In genomic region chr1:213122514-213122929, GRCh38 we compare ENCODE assay signal across 8 cellular contexts.
A peak's percentile ranks its signal among the peaks of the same experiment; 100 is the strongest.
DNase-seq lines count a peak whose midpoint lies in the region; ATAC-seq, FAIRE-seq and TF ChIP-seq lines count a peak whose summit lies in the region.

No MANE protein-coding gene starts in this region.

- TF ChIP-seq CTCF in A549 (IDR thresholded peaks at IDR 0.05) (peak; percentile 75), GM12875 (IDR thresholded peaks at IDR 0.05; ENCODE audit: borderline replicate concordance, insufficient read depth, low read depth, low read length) (0 out of 2 replicates have a peak, but pooled peaks have one; percentile 6), breast epithelium (IDR thresholded peaks at IDR 0.05) (peak in 2 of 3 donors; percentile 26 to 43)

- POLR2A ChIA-PET in A549 (lab: Yijun Ruan, JAX), result no interaction called here

- intact Hi-C loops in breast epithelium (cut with DNase I; ENCODE audit: low total_unique reads), result no loop called here

- H3K27ac Mint-ChIP-seq in stimulated activated effector memory CD8-positive, alpha-beta T cell treated with anti-CD3 and anti-CD28 coated beads, Interleukin-12 subunit alpha, Interleukin-12 subunit beta, amount 100 ng/mL, for 72 hours, result no peak overlapping the region
- H3K27ac Mint-ChIP-seq in T-helper 2 cell treated with Interferon-gamma antibody and Interleukin-4, amounts not matched to agents 5 μg/mL and 100 μg/mL, for 36 hours, result no peak overlapping the region

- peaks cover 5% of the 10 kb centered on the region for H3K4me1 Mint-ChIP-seq in stimulated activated effector memory CD8-positive, alpha-beta T cell treated with anti-CD3 and anti-CD28 coated beads, Interleukin-12 subunit alpha, Interleukin-12 subunit beta, amount 100 ng/mL, for 72 hours
- H3K4me1 Mint-ChIP-seq in T-helper 2 cell treated with Interferon-gamma antibody and Interleukin-4, amounts not matched to agents 5 μg/mL and 100 μg/mL, for 36 hours (ENCODE audit: low read depth), result peaks cover 3% of the 10 kb centered on the region

- DNase-seq in A549 (ENCODE audit: low read depth in 1 of 2, low spot score in 1 of 2) (peak in 1 of 2 experiments; percentile 55), NCI-H446 treated with DMSO at 0.1 percent for 48 hours (lab: John Stamatoyannopoulos, UW) (peak; percentile 49), breast epithelium (ENCODE audit: low spot score in 2 of 2) (no peak), middle frontal gyrus (ENCODE audit: extremely low spot score, low spot score) (peak; percentile 27)
- no peak for DNase-seq in stimulated activated effector memory CD8-positive, alpha-beta T cell treated with anti-CD3 and anti-CD28 coated beads, Interleukin-12 subunit alpha, Interleukin-12 subunit beta, amount 100 ng/mL, for 72 hours (ENCODE audit: low spot score in 2 of 2)
- DNase-seq in T-helper 2 cell treated with Interferon-gamma antibody and Interleukin-4, amounts not matched to agents 5 μg/mL and 100 μg/mL, for 36 hours (ENCODE audit: low spot score), result no peak

- ATAC-seq in A549 (peak in 1 of 2 experiments; percentile 42; a peak in 2 of 6 replicates), GM18870 (IDR thresholded peaks at IDR 0.05; ENCODE audit: unreplicated experiment) (no peak)
- no peak for ATAC-seq in stimulated activated effector memory CD8-positive, alpha-beta T cell treated with anti-CD3 and anti-CD28 coated beads, Interleukin-12 subunit alpha, Interleukin-12 subunit beta, amount 100 ng/mL, for 72 hours

- H3K9me3 Mint-ChIP-seq in stimulated activated effector memory CD8-positive, alpha-beta T cell treated with anti-CD3 and anti-CD28 coated beads, Interleukin-12 subunit alpha, Interleukin-12 subunit beta, amount 100 ng/mL, for 72 hours, result no peaks in the 10 kb centered on the region
- no peaks in the 10 kb centered on the region for H3K9me3 Mint-ChIP-seq in T-helper 2 cell treated with Interferon-gamma antibody and Interleukin-4, amounts not matched to agents 5 μg/mL and 100 μg/mL, for 36 hours

- no peak overlapping the region; the same call in 2 of the 3 replicates for H3K4me2 ChIP-seq in A549

- H3K4me3 ChIP-seq in A549 (no peak overlapping the region), GM12875 (ENCODE audit: low read depth, low read length) (no peak overlapping the region), breast epithelium (no peak overlapping the region)

- no peak overlapping the region for H3K27ac ChIP-seq in A549
- no peak overlapping the region for H3K27ac ChIP-seq in breast epithelium

- no peaks in the 10 kb centered on the region for H3K36me3 Mint-ChIP-seq in stimulated activated effector memory CD8-positive, alpha-beta T cell treated with anti-CD3 and anti-CD28 coated beads, Interleukin-12 subunit alpha, Interleukin-12 subunit beta, amount 100 ng/mL, for 72 hours
- H3K36me3 Mint-ChIP-seq in T-helper 2 cell treated with Interferon-gamma antibody and Interleukin-4, amounts not matched to agents 5 μg/mL and 100 μg/mL, for 36 hours (ENCODE audit: low read depth), result no peaks in the 10 kb centered on the region

- CTCF ChIA-PET in A549 (lab: Yijun Ruan, JAX), result interaction anchor here (0.8 to 1.7 kb wide), 7 partner anchors 11 to 1292 kb away, joined by 3 to 6 read pairs (median 4); no protein-coding TSS in a partner anchor

- H3K4me1 ChIP-seq in A549 (peaks cover 34% of the 10 kb centered on the region), breast epithelium (no peaks in the 10 kb centered on the region)

- no peak for FAIRE-seq in A549 (lab: Jason Lieb, UNC)

- H3K9me3 ChIP-seq in A549, result no peaks in the 10 kb centered on the region
- H3K9me3 ChIP-seq in breast epithelium, result no peaks in the 10 kb centered on the region

- H3K36me3 ChIP-seq in breast epithelium, result no peaks in the 10 kb centered on the region

- TF ChIP-seq EP300 in A549 (IDR thresholded peaks at IDR 0.05), result no peak

- peak; percentile 59 to 69 for TF ChIP-seq RAD21 in A549 (conservative IDR thresholded peaks at IDR 0.05 in 1 of 2, IDR thresholded peaks at IDR 0.05 in 1 of 2)

- H3K27me3 ChIP-seq in breast epithelium, result no peaks in the 10 kb centered on the region

- no peak for TF ChIP-seq POLR2A in A549 (IDR thresholded peaks at IDR 0.05; ENCODE audit: low read length)
- no peak for TF ChIP-seq POLR2A in breast epithelium (IDR thresholded peaks at IDR 0.05)

- no peak overlapping the region for H3K4me3 Mint-ChIP-seq in stimulated activated effector memory CD8-positive, alpha-beta T cell treated with anti-CD3 and anti-CD28 coated beads, Interleukin-12 subunit alpha, Interleukin-12 subunit beta, amount 100 ng/mL, for 72 hours
- no peak overlapping the region for H3K4me3 Mint-ChIP-seq in T-helper 2 cell treated with Interferon-gamma antibody and Interleukin-4, amounts not matched to agents 5 μg/mL and 100 μg/mL, for 36 hours

- H3K27me3 Mint-ChIP-seq in T-helper 2 cell treated with Interferon-gamma antibody and Interleukin-4, amounts not matched to agents 5 μg/mL and 100 μg/mL, for 36 hours (ENCODE audit: low read depth), result no peaks in the 10 kb centered on the region

TF ChIP-seq in A549, 52 proteins besides CTCF, POLR2A, EP300 and RAD21:
- peak; percentile 39; the same call in 1 of the 3 replicates for TF ChIP-seq SMC3 (IDR thresholded peaks at IDR 0.05)
- TF ChIP-seq MAX (IDR thresholded peaks at IDR 0.05), result no peak
- no peak for TF ChIP-seq CBX2 (IDR thresholded peaks at IDR 0.05; ENCODE audit: borderline replicate concordance, low read depth)
- TF ChIP-seq NR3C1 (IDR thresholded peaks at IDR 0.05), result no peak

Comparison
In these comparisons a context has a peak if more than half of its experiments do, and no peak if none do; other contexts are left out.
1. DNase-seq: peak in NCI-H446 treated with DMSO at 0.1 percent for 48 hours (single experiment) and middle frontal gyrus (single experiment); none in breast epithelium (0 of 2), stimulated activated effector memory CD8-positive, alpha-beta T cell treated with anti-CD3 and anti-CD28 coated beads, Interleukin-12 subunit alpha, Interleukin-12 subunit beta, amount 100 ng/mL, for 72 hours (0 of 2) and T-helper 2 cell treated with Interferon-gamma antibody and Interleukin-4, amounts not matched to agents 5 μg/mL and 100 μg/mL, for 36 hours (single experiment).
2. CTCF ChIP-seq: peak in every context shown above with its lines; median percentile 75 in A549; 34 in breast epithelium; 6 in GM12875.